ENCODE assay signal across 1 cellular context in the genomic region with DNA sequence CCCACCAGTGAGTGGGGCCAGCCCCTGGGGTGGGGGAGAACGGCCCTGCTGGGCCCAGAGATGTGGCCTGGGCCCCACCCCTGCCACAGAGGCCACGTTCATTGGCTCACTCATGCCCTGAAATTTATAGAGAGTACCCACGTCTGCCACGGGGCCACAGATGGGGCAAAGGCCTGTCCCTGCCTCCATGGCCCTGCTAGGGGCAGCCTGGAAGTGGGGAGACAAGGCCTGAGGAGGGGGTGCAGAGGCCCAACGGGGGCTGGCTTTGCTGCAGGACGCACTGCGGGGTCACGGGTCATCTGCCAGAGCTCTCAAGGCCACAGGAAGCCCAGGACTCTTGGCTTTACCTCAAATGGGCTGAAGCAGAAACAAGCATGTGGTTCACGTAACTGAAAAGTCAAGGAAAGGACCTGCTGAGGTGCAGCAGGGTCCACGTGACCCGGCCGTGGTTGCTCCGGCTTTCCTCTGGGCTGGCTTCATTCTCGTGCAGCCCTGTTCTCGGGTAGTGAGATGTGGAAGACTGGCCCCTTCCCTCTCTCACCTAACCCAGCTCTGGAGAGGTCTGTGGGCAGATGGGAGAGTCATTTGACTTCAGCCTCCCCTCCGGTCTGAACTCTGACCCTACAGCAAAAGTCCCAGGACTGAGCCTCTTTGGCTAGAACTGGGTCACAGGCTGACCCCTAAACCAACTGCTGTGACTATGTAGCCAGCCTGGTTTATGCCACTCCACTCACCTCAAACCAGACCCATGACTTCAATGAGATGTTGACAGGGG.
TF ChIP-seq lines count a peak whose summit lies in the region.

No MANE protein-coding gene starts in this region.

TF ChIP-seq in HepG2, 621 proteins besides CTCF, POLR2A, EP300 and RAD21 (continued from another document and continues in another):
- no peak for TF ChIP-seq FIP1L1 (IDR thresholded peaks at IDR 0.05; ENCODE audit: borderline replicate concordance, insufficient read depth, low read depth, low read length)
- TF ChIP-seq, protein P1, sequence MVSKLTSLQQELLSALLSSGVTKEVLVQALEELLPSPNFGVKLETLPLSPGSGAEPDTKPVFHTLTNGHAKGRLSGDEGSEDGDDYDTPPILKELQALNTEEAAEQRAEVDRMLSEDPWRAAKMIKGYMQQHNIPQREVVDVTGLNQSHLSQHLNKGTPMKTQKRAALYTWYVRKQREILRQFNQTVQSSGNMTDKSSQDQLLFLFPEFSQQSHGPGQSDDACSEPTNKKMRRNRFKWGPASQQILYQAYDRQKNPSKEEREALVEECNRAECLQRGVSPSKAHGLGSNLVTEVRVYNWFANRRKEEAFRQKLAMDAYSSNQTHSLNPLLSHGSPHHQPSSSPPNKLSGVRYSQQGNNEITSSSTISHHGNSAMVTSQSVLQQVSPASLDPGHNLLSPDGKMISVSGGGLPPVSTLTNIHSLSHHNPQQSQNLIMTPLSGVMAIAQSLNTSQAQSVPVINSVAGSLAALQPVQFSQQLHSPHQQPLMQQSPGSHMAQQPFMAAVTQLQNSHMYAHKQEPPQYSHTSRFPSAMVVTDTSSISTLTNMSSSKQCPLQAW (CRISPR knock-in tag; IDR thresholded peaks at IDR 0.05) = no peak; the same call in 1 of the 2 replicates
- TF ChIP-seq, protein P2, sequence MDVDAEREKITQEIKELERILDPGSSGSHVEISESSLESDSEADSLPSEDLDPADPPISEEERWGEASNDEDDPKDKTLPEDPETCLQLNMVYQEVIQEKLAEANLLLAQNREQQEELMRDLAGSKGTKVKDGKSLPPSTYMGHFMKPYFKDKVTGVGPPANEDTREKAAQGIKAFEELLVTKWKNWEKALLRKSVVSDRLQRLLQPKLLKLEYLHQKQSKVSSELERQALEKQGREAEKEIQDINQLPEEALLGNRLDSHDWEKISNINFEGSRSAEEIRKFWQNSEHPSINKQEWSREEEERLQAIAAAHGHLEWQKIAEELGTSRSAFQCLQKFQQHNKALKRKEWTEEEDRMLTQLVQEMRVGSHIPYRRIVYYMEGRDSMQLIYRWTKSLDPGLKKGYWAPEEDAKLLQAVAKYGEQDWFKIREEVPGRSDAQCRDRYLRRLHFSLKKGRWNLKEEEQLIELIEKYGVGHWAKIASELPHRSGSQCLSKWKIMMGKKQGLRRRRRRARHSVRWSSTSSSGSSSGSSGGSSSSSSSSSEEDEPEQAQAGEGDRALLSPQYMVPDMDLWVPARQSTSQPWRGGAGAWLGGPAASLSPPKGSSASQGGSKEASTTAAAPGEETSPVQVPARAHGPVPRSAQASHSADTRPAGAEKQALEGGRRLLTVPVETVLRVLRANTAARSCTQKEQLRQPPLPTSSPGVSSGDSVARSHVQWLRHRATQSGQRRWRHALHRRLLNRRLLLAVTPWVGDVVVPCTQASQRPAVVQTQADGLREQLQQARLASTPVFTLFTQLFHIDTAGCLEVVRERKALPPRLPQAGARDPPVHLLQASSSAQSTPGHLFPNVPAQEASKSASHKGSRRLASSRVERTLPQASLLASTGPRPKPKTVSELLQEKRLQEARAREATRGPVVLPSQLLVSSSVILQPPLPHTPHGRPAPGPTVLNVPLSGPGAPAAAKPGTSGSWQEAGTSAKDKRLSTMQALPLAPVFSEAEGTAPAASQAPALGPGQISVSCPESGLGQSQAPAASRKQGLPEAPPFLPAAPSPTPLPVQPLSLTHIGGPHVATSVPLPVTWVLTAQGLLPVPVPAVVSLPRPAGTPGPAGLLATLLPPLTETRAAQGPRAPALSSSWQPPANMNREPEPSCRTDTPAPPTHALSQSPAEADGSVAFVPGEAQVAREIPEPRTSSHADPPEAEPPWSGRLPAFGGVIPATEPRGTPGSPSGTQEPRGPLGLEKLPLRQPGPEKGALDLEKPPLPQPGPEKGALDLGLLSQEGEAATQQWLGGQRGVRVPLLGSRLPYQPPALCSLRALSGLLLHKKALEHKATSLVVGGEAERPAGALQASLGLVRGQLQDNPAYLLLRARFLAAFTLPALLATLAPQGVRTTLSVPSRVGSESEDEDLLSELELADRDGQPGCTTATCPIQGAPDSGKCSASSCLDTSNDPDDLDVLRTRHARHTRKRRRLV (CRISPR knock-in tag; IDR thresholded peaks at IDR 0.05) = no peak
- no peak for TF ChIP-seq HCFC1 (IDR thresholded peaks at IDR 0.05; ENCODE audit: low read depth, low read length)
- TF ChIP-seq MTF2 (CRISPR knock-in tag; IDR thresholded peaks at IDR 0.05; ENCODE audit: borderline replicate concordance) = peak; percentile 2; the same call in 1 of the 2 replicates
- TF ChIP-seq ZNF382 (CRISPR knock-in tag; IDR thresholded peaks at IDR 0.05; ENCODE audit: borderline replicate concordance) = no peak
- TF ChIP-seq, protein P3, sequence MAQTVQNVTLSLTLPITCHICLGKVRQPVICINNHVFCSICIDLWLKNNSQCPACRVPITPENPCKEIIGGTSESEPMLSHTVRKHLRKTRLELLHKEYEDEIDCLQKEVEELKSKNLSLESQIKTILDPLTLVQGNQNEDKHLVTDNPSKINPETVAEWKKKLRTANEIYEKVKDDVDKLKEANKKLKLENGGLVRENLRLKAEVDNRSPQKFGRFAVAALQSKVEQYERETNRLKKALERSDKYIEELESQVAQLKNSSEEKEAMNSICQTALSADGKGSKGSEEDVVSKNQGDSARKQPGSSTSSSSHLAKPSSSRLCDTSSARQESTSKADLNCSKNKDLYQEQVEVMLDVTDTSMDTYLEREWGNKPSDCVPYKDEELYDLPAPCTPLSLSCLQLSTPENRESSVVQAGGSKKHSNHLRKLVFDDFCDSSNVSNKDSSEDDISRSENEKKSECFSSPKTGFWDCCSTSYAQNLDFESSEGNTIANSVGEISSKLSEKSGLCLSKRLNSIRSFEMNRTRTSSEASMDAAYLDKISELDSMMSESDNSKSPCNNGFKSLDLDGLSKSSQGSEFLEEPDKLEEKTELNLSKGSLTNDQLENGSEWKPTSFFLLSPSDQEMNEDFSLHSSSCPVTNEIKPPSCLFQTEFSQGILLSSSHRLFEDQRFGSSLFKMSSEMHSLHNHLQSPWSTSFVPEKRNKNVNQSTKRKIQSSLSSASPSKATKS (CRISPR knock-in tag; IDR thresholded peaks at IDR 0.05) = no peak
- no peak for TF ChIP-seq ZNF552 (CRISPR knock-in tag; IDR thresholded peaks at IDR 0.05; ENCODE audit: borderline replicate concordance)
- TF ChIP-seq PPARG (CRISPR knock-in tag; conservative IDR thresholded peaks at IDR 0.05) = 0 out of 2 replicates have a peak, but pooled peaks have one; percentile 10
- TF ChIP-seq, protein P4, sequence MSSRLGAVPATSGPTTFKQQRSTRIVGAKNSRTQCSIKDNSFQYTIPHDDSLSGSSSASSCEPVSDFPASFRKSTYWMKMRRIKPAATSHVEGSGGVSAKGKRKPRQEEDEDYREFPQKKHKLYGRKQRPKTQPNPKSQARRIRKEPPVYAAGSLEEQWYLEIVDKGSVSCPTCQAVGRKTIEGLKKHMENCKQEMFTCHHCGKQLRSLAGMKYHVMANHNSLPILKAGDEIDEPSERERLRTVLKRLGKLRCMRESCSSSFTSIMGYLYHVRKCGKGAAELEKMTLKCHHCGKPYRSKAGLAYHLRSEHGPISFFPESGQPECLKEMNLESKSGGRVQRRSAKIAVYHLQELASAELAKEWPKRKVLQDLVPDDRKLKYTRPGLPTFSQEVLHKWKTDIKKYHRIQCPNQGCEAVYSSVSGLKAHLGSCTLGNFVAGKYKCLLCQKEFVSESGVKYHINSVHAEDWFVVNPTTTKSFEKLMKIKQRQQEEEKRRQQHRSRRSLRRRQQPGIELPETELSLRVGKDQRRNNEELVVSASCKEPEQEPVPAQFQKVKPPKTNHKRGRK (CRISPR knock-in tag; IDR thresholded peaks at IDR 0.05) = no peak
- TF ChIP-seq, protein P5, sequence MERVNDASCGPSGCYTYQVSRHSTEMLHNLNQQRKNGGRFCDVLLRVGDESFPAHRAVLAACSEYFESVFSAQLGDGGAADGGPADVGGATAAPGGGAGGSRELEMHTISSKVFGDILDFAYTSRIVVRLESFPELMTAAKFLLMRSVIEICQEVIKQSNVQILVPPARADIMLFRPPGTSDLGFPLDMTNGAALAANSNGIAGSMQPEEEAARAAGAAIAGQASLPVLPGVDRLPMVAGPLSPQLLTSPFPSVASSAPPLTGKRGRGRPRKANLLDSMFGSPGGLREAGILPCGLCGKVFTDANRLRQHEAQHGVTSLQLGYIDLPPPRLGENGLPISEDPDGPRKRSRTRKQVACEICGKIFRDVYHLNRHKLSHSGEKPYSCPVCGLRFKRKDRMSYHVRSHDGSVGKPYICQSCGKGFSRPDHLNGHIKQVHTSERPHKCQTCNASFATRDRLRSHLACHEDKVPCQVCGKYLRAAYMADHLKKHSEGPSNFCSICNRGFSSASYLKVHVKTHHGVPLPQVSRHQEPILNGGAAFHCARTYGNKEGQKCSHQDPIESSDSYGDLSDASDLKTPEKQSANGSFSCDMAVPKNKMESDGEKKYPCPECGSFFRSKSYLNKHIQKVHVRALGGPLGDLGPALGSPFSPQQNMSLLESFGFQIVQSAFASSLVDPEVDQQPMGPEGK (CRISPR knock-in tag; IDR thresholded peaks at IDR 0.05) = no peak
- TF ChIP-seq, protein P6, sequence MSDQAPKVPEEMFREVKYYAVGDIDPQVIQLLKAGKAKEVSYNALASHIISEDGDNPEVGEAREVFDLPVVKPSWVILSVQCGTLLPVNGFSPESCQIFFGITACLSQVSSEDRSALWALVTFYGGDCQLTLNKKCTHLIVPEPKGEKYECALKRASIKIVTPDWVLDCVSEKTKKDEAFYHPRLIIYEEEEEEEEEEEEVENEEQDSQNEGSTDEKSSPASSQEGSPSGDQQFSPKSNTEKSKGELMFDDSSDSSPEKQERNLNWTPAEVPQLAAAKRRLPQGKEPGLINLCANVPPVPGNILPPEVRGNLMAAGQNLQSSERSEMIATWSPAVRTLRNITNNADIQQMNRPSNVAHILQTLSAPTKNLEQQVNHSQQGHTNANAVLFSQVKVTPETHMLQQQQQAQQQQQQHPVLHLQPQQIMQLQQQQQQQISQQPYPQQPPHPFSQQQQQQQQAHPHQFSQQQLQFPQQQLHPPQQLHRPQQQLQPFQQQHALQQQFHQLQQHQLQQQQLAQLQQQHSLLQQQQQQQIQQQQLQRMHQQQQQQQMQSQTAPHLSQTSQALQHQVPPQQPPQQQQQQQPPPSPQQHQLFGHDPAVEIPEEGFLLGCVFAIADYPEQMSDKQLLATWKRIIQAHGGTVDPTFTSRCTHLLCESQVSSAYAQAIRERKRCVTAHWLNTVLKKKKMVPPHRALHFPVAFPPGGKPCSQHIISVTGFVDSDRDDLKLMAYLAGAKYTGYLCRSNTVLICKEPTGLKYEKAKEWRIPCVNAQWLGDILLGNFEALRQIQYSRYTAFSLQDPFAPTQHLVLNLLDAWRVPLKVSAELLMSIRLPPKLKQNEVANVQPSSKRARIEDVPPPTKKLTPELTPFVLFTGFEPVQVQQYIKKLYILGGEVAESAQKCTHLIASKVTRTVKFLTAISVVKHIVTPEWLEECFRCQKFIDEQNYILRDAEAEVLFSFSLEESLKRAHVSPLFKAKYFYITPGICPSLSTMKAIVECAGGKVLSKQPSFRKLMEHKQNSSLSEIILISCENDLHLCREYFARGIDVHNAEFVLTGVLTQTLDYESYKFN (CRISPR knock-in tag; conservative IDR thresholded peaks at IDR 0.05) = peak; percentile 18; the same call in 1 of the 2 replicates
- no peak for TF ChIP-seq ZNF263 (CRISPR knock-in tag; IDR thresholded peaks at IDR 0.05)
- TF ChIP-seq ZBTB1 (CRISPR knock-in tag; IDR thresholded peaks at IDR 0.05; ENCODE audit: borderline replicate concordance) = no peak
- no peak for TF ChIP-seq ZNF460 (CRISPR knock-in tag; IDR thresholded peaks at IDR 0.05; ENCODE audit: borderline replicate concordance)
- no peak for TF ChIP-seq ZSCAN20 (CRISPR knock-in tag; IDR thresholded peaks at IDR 0.05; ENCODE audit: borderline replicate concordance)
- TF ChIP-seq TRIM24 (CRISPR knock-in tag; IDR thresholded peaks at IDR 0.05) = peak; percentile 67; the same call in 1 of the 2 replicates
- TF ChIP-seq ZNF451 (CRISPR knock-in tag; IDR thresholded peaks at IDR 0.05) = 0 out of 2 replicates have a peak, but pooled peaks have one; percentile 81
- TF ChIP-seq, protein P7, sequence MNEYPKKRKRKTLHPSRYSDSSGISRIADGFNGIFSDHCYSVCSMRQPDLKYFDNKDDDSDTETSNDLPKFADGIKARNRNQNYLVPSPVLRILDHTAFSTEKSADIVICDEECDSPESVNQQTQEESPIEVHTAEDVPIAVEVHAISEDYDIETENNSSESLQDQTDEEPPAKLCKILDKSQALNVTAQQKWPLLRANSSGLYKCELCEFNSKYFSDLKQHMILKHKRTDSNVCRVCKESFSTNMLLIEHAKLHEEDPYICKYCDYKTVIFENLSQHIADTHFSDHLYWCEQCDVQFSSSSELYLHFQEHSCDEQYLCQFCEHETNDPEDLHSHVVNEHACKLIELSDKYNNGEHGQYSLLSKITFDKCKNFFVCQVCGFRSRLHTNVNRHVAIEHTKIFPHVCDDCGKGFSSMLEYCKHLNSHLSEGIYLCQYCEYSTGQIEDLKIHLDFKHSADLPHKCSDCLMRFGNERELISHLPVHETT (CRISPR knock-in tag; conservative IDR thresholded peaks at IDR 0.05) = 0 out of 2 replicates have a peak, but pooled peaks have one; percentile 47
- TF ChIP-seq, protein P8, sequence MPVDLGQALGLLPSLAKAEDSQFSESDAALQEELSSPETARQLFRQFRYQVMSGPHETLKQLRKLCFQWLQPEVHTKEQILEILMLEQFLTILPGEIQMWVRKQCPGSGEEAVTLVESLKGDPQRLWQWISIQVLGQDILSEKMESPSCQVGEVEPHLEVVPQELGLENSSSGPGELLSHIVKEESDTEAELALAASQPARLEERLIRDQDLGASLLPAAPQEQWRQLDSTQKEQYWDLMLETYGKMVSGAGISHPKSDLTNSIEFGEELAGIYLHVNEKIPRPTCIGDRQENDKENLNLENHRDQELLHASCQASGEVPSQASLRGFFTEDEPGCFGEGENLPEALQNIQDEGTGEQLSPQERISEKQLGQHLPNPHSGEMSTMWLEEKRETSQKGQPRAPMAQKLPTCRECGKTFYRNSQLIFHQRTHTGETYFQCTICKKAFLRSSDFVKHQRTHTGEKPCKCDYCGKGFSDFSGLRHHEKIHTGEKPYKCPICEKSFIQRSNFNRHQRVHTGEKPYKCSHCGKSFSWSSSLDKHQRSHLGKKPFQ (CRISPR knock-in tag; IDR thresholded peaks at IDR 0.05; ENCODE audit: insufficient replicate concordance) = no peak
- TF ChIP-seq ZNF12 (CRISPR knock-in tag; IDR thresholded peaks at IDR 0.05) = no peak
- no peak for TF ChIP-seq ZFAT (CRISPR knock-in tag; conservative IDR thresholded peaks at IDR 0.05)
- 0 out of 2 replicates have a peak, but pooled peaks have one; percentile 39 for TF ChIP-seq RBAK (CRISPR knock-in tag; IDR thresholded peaks at IDR 0.05)
